ENCODE assay signal across 8 cellular contexts in the genomic region with DNA sequence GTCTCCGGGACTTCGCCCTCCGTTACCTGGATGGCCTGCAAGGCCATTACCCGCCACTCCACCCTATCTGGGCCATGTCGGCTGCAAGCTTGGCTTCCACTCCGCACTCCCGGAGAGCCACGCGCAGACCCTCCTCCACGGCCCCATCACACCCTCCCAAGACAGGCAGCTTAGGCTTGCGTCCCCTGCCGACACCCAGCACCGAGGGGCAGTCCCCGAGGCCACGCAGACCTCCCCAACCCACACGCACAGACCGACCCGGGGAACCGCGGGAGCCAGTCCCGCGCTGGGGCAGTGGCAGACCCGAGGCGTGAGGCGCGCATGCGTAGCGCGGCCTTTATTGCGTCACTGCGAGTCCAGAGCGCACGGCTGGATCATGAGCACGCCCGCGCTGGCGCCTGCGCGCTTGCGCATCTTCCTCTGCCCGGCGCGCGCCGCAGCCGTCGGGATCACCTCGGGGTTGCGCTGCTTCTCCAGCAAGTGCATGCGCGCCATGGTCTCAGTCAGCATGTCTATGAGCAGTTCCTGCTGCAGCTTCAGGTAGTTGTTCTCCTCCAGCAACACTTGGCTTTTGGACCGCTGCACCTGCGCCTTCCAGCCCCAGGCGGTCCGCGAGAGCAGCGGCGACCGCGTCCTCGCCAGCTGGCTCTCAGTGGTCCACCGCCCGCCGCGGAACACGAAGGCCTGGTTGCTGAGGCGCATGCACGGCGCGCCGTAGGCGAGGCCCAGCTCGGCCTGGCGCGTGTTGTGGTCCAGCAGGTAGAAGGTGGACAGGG. TPM values are rescaled to one million over a fixed set of nuclear protein-coding genes. Genes with fewer than 3 reads are reported as not detected.
DNase-seq lines count a peak whose midpoint lies in the region; ATAC-seq, FAIRE-seq and TF ChIP-seq lines count a peak whose summit lies in the region.

No MANE protein-coding gene starts in this region.

- POLR2A ChIA-PET in Caco-2 (lab: Charles Lee), result interaction anchor here (1.7 to 1.9 kb wide), 2 partner anchors 54 to 55 kb away, joined by 7 to 8 read pairs; partner anchors contain the start of genes HNRNPH1 and MAML1

- no peaks in the 10 kb centered on the region for H3K36me3 ChIP-seq in Caco-2 (ENCODE audit: control insufficient read depth, insufficient read depth, low read length)
- no peaks in the 10 kb centered on the region for H3K36me3 ChIP-seq in endodermal cell (ENCODE audit: control insufficient read depth, insufficient read depth, low read length)
- no peaks in the 10 kb centered on the region for H3K36me3 ChIP-seq in mesodermal cell (ENCODE audit: control insufficient read depth, insufficient read depth, low read length)

- H3K27me3 Mint-ChIP-seq in Caco-2 (ENCODE audit: insufficient read depth, unreplicated experiment), result no peaks in the 10 kb centered on the region
- peaks cover 8% of the 10 kb centered on the region for H3K27me3 Mint-ChIP-seq in endodermal cell (ENCODE audit: insufficient read depth)

- CTCF ChIA-PET in Caco-2 (lab: Charles Lee), result interaction anchor here (1.2 kb wide), 1 partner anchor 117 kb away, joined by 3 read pairs; no protein-coding TSS in a partner anchor

- H3K9me3 Mint-ChIP-seq in Caco-2 (ENCODE audit: unreplicated experiment), result no peaks in the 10 kb centered on the region
- H3K9me3 Mint-ChIP-seq in endodermal cell, result peaks cover 6% of the 10 kb centered on the region

- peak overlapping the region; percentile 72 for H3K4me3 ChIP-seq in Caco-2 (ENCODE audit: low read depth, low read length)
- peak overlapping the region; percentile 94 for H3K4me3 ChIP-seq in endodermal cell (ENCODE audit: low read length)
- peak overlapping the region; percentile 84 for H3K4me3 ChIP-seq in mesodermal cell (ENCODE audit: extremely low read depth, insufficient read depth, low read length, poor library complexity, severe bottlenecking)

- TF ChIP-seq CTCF in Caco-2 (IDR thresholded peaks at IDR 0.05; ENCODE audit: insufficient read depth in 1 of 2, low read depth in 1 of 2, low read length in 1 of 2, severe bottlenecking in 1 of 2, unreplicated experiment in 1 of 2) (no peak), endodermal cell (conservative IDR thresholded peaks at IDR 0.05) (no peak)

- peak overlapping the region; percentile 78 for H3K27ac ChIP-seq in endodermal cell (ENCODE audit: low read depth, low read length)
- peak overlapping the region; percentile 24 for H3K27ac ChIP-seq in mesodermal cell (ENCODE audit: low read depth, low read length, severe bottlenecking)

- H3K4me1 Mint-ChIP-seq in Caco-2 (ENCODE audit: low read depth, unreplicated experiment) (peaks cover 21% of the 10 kb centered on the region), endodermal cell (peaks cover 4% of the 10 kb centered on the region)

- intact Hi-C loops in Caco-2 (cut with micrococcal nuclease; ENCODE audit: unreplicated experiment), result loop anchor here (1.0 to 10.0 kb wide), 4 partner anchors 20 to 116 kb away; partner anchors contain the start of genes CANX, HNRNPH1, LTC4S and MAML1

- 6 to 12% methylated on average over 11 to 75 of the region's 75 CpGs for WGBS in endodermal cell (ENCODE audit: insufficient coverage in 1 of 2, insufficient read length in 1 of 2), 2 experiments
- WGBS in mesodermal cell (ENCODE audit: insufficient coverage in 2 of 2), 2 experiments, result 8% methylated on average over 60 to 65 of the region's 75 CpGs

- ATAC-seq in GM21390 (IDR thresholded peaks at IDR 0.05; ENCODE audit: unreplicated experiment), result peak; percentile 86

- FAIRE-seq in HTR-8/SVneo (lab: Jason Lieb, UNC), result peak; percentile 87

- no peaks in the 10 kb centered on the region for H3K27me3 ChIP-seq in Caco-2 (replicated peaks; ENCODE audit: control insufficient read depth, insufficient read depth, low read length)
- no peaks in the 10 kb centered on the region for H3K27me3 ChIP-seq in endodermal cell (ENCODE audit: control insufficient read depth, insufficient read depth, low read length, poor library complexity, severe bottlenecking)

- no peaks in the 10 kb centered on the region for H3K9me3 ChIP-seq in Caco-2
- H3K9me3 ChIP-seq in endodermal cell (ENCODE audit: control insufficient read depth, low read length), result no peaks in the 10 kb centered on the region
- no peaks in the 10 kb centered on the region for H3K9me3 ChIP-seq in mesodermal cell (ENCODE audit: control insufficient read depth, low read length)

- H3K27ac Mint-ChIP-seq in Caco-2 (ENCODE audit: unreplicated experiment), result peak overlapping the region; percentile 97
- peak overlapping the region; percentile 98 for H3K27ac Mint-ChIP-seq in endodermal cell

- peak; percentile 95 to 96 for DNase-seq in Caco-2
- DNase-seq in HTR-8/SVneo (ENCODE audit: insufficient read length, low spot score), result peak; percentile 96
- DNase-seq in NOMO-1 treated with dmso at 0.1 percent for 144 hours (lab: John Stamatoyannopoulos, UW; ENCODE audit: unreplicated experiment), result peak; percentile 94
- DNase-seq in activated CD8-positive, alpha-beta memory T cell treated with anti-CD3 and anti-CD28 coated beads, Interleukin-2, amount 50 U/mL, for 24 hours (ENCODE audit: extremely low read depth), result peak; percentile 76
- DNase-seq in endodermal cell, result peak; percentile 96
- peak; percentile 73 for DNase-seq in stimulated activated CD8-positive, alpha-beta memory T cell treated with anti-CD3 and anti-CD28 coated beads, Interleukin-15, amount 100 ng/mL, for 1 hour (ENCODE audit: low read depth)

- H3K4me3 Mint-ChIP-seq in Caco-2 (ENCODE audit: unreplicated experiment) (peak overlapping the region; percentile 98), endodermal cell (peak overlapping the region; percentile 95)

- peak overlapping the region; percentile 83 for H3K9ac ChIP-seq in endodermal cell (ENCODE audit: extremely low read depth, low read length, poor library complexity, severe bottlenecking)

- H3K4me1 ChIP-seq in Caco-2 (peaks cover 11% of the 10 kb centered on the region), endodermal cell (ENCODE audit: control insufficient read depth, insufficient read depth, low read length) (peaks cover 3% of the 10 kb centered on the region), mesodermal cell (ENCODE audit: control insufficient read depth, insufficient read depth, low read length, poor library complexity, severe bottlenecking) (no peaks in the 10 kb centered on the region)

- peaks cover 44% of the 10 kb centered on the region for H3K36me3 Mint-ChIP-seq in Caco-2 (ENCODE audit: insufficient read depth, unreplicated experiment)
- H3K36me3 Mint-ChIP-seq in endodermal cell (ENCODE audit: low read depth), result peaks cover 18% of the 10 kb centered on the region

- BruUV-seq in Caco-2 (replicated peaks; lab: Mats Ljungman, UMichigan), result TSS peak; percentile 76

RNA-seq across cellular contexts. Expression of gene CBY3, which starts 2.4 kb away (rescaled TPM):
- total RNA-seq in Caco-2 (2022) (0.68 and 1.3 TPM in 2 replicates), endodermal cell (not detected)
- polyA plus RNA-seq in endodermal cell (2013, experiment 1 of 2), result not detected
- polyA plus RNA-seq in endodermal cell (2013, experiment 2 of 2), result not detected
- polyA plus RNA-seq in mesodermal cell (2013, experiment 1 of 2), result not detected
- not detected for polyA plus RNA-seq in mesodermal cell (2013, experiment 2 of 2)

RNA-seq across cellular contexts. Expression of gene CANX, which starts 20.3 kb away (rescaled TPM):
- 853 and 871 TPM in 2 replicates for total RNA-seq in Caco-2 (2022)
- total RNA-seq in endodermal cell, result 100 to 1,000 TPM; 389 to 615 TPM
- polyA plus RNA-seq in endodermal cell (2013, experiment 1 of 2), result 314 TPM
- 288 TPM for polyA plus RNA-seq in endodermal cell (2013, experiment 2 of 2)
- polyA plus RNA-seq in mesodermal cell (2013, experiment 1 of 2), result 326 TPM
- 321 TPM for polyA plus RNA-seq in mesodermal cell (2013, experiment 2 of 2)

RNA-seq across cellular contexts. Expression of gene MAML1, which starts 54.2 kb away (rescaled TPM):
- 39.3 and 41.3 TPM in 2 replicates for total RNA-seq in Caco-2 (2022)
- total RNA-seq in endodermal cell, result 10 to 100 TPM; 38.9 to 41.4 TPM
- 43.0 TPM for polyA plus RNA-seq in endodermal cell (2013, experiment 1 of 2)
- 45.7 TPM for polyA plus RNA-seq in endodermal cell (2013, experiment 2 of 2)
- 34.0 TPM for polyA plus RNA-seq in mesodermal cell (2013, experiment 1 of 2)
- polyA plus RNA-seq in mesodermal cell (2013, experiment 2 of 2), result 36.7 TPM

RNA-seq across cellular contexts. Expression of gene HNRNPH1, which starts 55.0 kb away (rescaled TPM):
- total RNA-seq in Caco-2 (2022) (914 and 940 TPM in 2 replicates), endodermal cell (100 to 1,000 TPM; 801 to 885 TPM)
- polyA plus RNA-seq in endodermal cell (2013, experiment 1 of 2), result 714 TPM
- 560 TPM for polyA plus RNA-seq in endodermal cell (2013, experiment 2 of 2)
- polyA plus RNA-seq in mesodermal cell (2013, experiment 1 of 2), result 398 TPM
- polyA plus RNA-seq in mesodermal cell (2013, experiment 2 of 2), result 401 TPM

Comparison
In these comparisons a context has a peak if more than half of its experiments do, and no peak if none do; other contexts are left out.
1. Peak in every context shown above with its lines: DNase-seq, ATAC-seq, H3K4me3 ChIP-seq and H3K27ac ChIP-seq.